In genomic region chr5:153584561-153585359, GRCh38 we compare ENCODE assay signal across 23 cellular contexts.
DNase-seq lines count a peak whose midpoint lies in the region; FAIRE-seq and TF ChIP-seq lines count a peak whose summit lies in the region.
"Had no signal": no experiment of that assay in that cellular context is flagged by ENCODE, and none has a peak within 500 bp of the region (broad histone marks: within the 10 kb centered on the region; RNA-seq: fewer than 3 reads in every experiment).

No MANE protein-coding gene starts in this region.

- H4K20me1 ChIP-seq in astrocyte (ENCODE audit: insufficient read depth, low read length): no peaks in the 10 kb centered on the region

- peaks cover 11% of the 10 kb centered on the region for H3K27me3 Mint-ChIP-seq in astrocyte (ENCODE audit: low read depth, unreplicated experiment)

- H3K4me2 ChIP-seq in astrocyte (ENCODE audit: low read length): no peak overlapping the region
- H3K4me2 ChIP-seq: GM23338 had no signal

- peak; percentile 23 for DNase-seq in EH (ENCODE audit: low read depth)
- DNase-seq in astrocyte (ENCODE audit: low read depth): no peak
- peak; percentile 6 for DNase-seq in hepatic stellate cell (ENCODE audit: low spot score)
- DNase-seq in renal cortical epithelial cell (ENCODE audit: low read depth): peak; percentile 33
- DNase-seq in NCI-H2081 (lab: John Stamatoyannopoulos, UW): no peak
- DNase-seq in left ventricle myocardium inferior: no peak
- DNase-seq in globus pallidus (ENCODE audit: low spot score): no peak
- no peak for DNase-seq in COLO829 (ENCODE audit: low spot score)
- DNase-seq: AML-193, COR-L47, DMS 273 treated with DMSO at 0.1 percent for 48 hours, GF-D8, Kasumi-1, MM.1S, NCI-H1092, NCI-H1436 treated with DMSO at 0.1 percent for 48 hours, NCI-H2029 treated with DMSO at 0.1 percent for 48 hours, NCI-H2171 treated with DMSO at 0.1 percent for 48 hours, NCI-H446 treated with DMSO at 0.1 percent for 48 hours, NCI-H748 treated with DMSO at 0.1 percent for 48 hours, Right ventricle myocardium superior had no signal

- no peak overlapping the region for H2AFZ ChIP-seq in astrocyte (ENCODE audit: low read depth, low read length)
- H2AFZ ChIP-seq: GM23338 had no signal

- H3K4me3 Mint-ChIP-seq in astrocyte (ENCODE audit: unreplicated experiment): no peak overlapping the region
- H3K4me3 Mint-ChIP-seq: GM23338 had no signal

- H3K36me3 ChIP-seq in astrocyte (ENCODE audit: insufficient read depth, low read length): no peaks in the 10 kb centered on the region
- no peaks in the 10 kb centered on the region for H3K36me3 ChIP-seq in left ventricle myocardium inferior

- H3K27ac Mint-ChIP-seq in astrocyte (ENCODE audit: unreplicated experiment): peak overlapping the region; percentile 29
- H3K27ac Mint-ChIP-seq: GM23338 had no signal

- H3K4me1 ChIP-seq in astrocyte (ENCODE audit: insufficient read depth, low read length): no peaks in the 10 kb centered on the region
- no peaks in the 10 kb centered on the region for H3K4me1 ChIP-seq in left ventricle myocardium inferior

- no peak overlapping the region for H3K4me3 ChIP-seq in astrocyte (ENCODE audit: insufficient read depth, low read depth, low read length)
- no peak overlapping the region for H3K4me3 ChIP-seq in left ventricle myocardium inferior
- H3K4me3 ChIP-seq: GM12878, GM23338 had no signal

- intact Hi-C loops in left ventricle myocardium inferior (cut with micrococcal nuclease): no loop called here

- no peaks in the 10 kb centered on the region for H3K79me2 ChIP-seq in astrocyte (ENCODE audit: insufficient read depth, low read length)

- H3K9me3 ChIP-seq in astrocyte (ENCODE audit: insufficient read depth, low read depth, low read length) (no peaks in the 10 kb centered on the region), left ventricle myocardium inferior (replicated peaks) (no peaks in the 10 kb centered on the region)

- peaks cover 2% of the 10 kb centered on the region for H3K36me3 Mint-ChIP-seq in astrocyte (ENCODE audit: low read depth, unreplicated experiment)

- no peak overlapping the region for H3K9ac ChIP-seq in astrocyte (ENCODE audit: low read length)

- no peaks in the 10 kb centered on the region for H3K4me1 Mint-ChIP-seq in astrocyte (ENCODE audit: low read depth, unreplicated experiment)
- H3K4me1 Mint-ChIP-seq: GM23338 had no signal

- H3K9me3 Mint-ChIP-seq in astrocyte (ENCODE audit: unreplicated experiment): no peaks in the 10 kb centered on the region
- H3K9me3 Mint-ChIP-seq: GM23338 had no signal

- FAIRE-seq in astrocyte (lab: Jason Lieb, UNC): no peak
- FAIRE-seq: GM12878 had no signal

- no peak for TF ChIP-seq CTCF in astrocyte (IDR thresholded peaks at IDR 0.05; ENCODE audit: insufficient read depth, low read depth, low read length)
- no peak for TF ChIP-seq CTCF in left ventricle myocardium inferior (IDR thresholded peaks at IDR 0.05; ENCODE audit: borderline replicate concordance)

- H3K27me3 ChIP-seq in astrocyte (ENCODE audit: insufficient read depth, low read length): no peaks in the 10 kb centered on the region
- H3K27me3 ChIP-seq in left ventricle myocardium inferior (ENCODE audit: low read depth): peaks cover 11% of the 10 kb centered on the region

- no peak overlapping the region for H3K27ac ChIP-seq in astrocyte (ENCODE audit: low read depth, low read length)
- H3K27ac ChIP-seq in left ventricle myocardium inferior (replicated peaks): no peak overlapping the region

Comparison
In these comparisons a context has a peak if more than half of its experiments do, and no peak if none do; other contexts are left out.
1. DNase-seq: peak in EH (single experiment), hepatic stellate cell (single experiment) and renal cortical epithelial cell (single experiment); none in astrocyte (single experiment), NCI-H2081 (0 of 2), left ventricle myocardium inferior (single experiment), globus pallidus (single experiment) and COLO829 (single experiment).